Comparison of ENCODE assay signal across 1 cellular context in genomic region chr5:65828022-65828421, GRCh38.
TF ChIP-seq lines count a peak whose summit lies in the region.

No MANE protein-coding gene starts in this region.

TF ChIP-seq in HEK293, 187 proteins besides CTCF, POLR2A, EP300 and RAD21 (continued from another document):
- TF ChIP-seq ZNF510 (tag by site-specific recombination; IDR thresholded peaks at IDR 0.05; ENCODE audit: insufficient replicate concordance) (no peak), TCF7L2 (IDR thresholded peaks at IDR 0.05; ENCODE audit: borderline replicate concordance, low read depth, low read length) (peak; percentile 86), ZNF16 (tag by site-specific recombination; IDR thresholded peaks at IDR 0.05; ENCODE audit: low read depth) (no peak), WT1 (tag by site-specific recombination; IDR thresholded peaks at IDR 0.05) (0 out of 2 replicates have a peak, but pooled peaks have one; percentile 21), MZF1 (tag by site-specific recombination; IDR thresholded peaks at IDR 0.05; ENCODE audit: borderline replicate concordance) (peak; percentile 75; the same call in 1 of the 2 replicates)
